9 cellular contexts compared by ENCODE assay signal in genomic region chr12:11798856-11799530, GRCh38.
A peak's percentile ranks its signal among the peaks of the same experiment; 100 is the strongest.
DNase-seq lines count a peak whose midpoint lies in the region; ATAC-seq and TF ChIP-seq lines count a peak whose summit lies in the region.
"Had no signal": no experiment of that assay in that cellular context is flagged by ENCODE, and none has a peak within 500 bp of the region (broad histone marks: within the 10 kb centered on the region; RNA-seq: fewer than 3 reads in every experiment).

No MANE protein-coding gene starts in this region.

- H3K4me3 Mint-ChIP-seq in naive thymus-derived CD4-positive, alpha-beta T cell: peak overlapping the region; percentile 6 to 70 (median 26)

- H3K27ac ChIP-seq in brain microvascular endothelial cell: peak overlapping the region; percentile 78
- H3K27ac ChIP-seq in naive thymus-derived CD4-positive, alpha-beta T cell (ENCODE audit: low read depth, low read length): no peak overlapping the region

- peaks cover 0 to 17% of the 10 kb centered on the region in 2 donors for H3K4me1 ChIP-seq in naive thymus-derived CD4-positive, alpha-beta T cell (ENCODE audit: control insufficient read depth in 2 of 2, insufficient read depth in 2 of 2, low read length in 2 of 2)

- DNase-seq in EL (peak; percentile 96), NCI-H226 (peak; percentile 96), brain microvascular endothelial cell (peak; percentile 91), superior temporal gyrus (ENCODE audit: extremely low spot score) (no peak)
- DNase-seq in naive thymus-derived CD4-positive, alpha-beta T cell: no peak
- no peak for DNase-seq in activated effector memory CD4-positive, alpha-beta T cell treated with Interleukin-2 at 50 U/mL for 16 hours
- no peak for DNase-seq in stimulated activated CD4-positive, alpha-beta T cell treated with anti-CD3 and anti-CD28 coated beads, Interleukin-2, amount 100 ng/mL, for 24 hours
- DNase-seq: NCI-H2081 treated with DMSO at 0.1 percent for 48 hours had no signal

- no peaks in the 10 kb centered on the region for H3K27me3 Mint-ChIP-seq in naive thymus-derived CD4-positive, alpha-beta T cell

- H3K9me3 ChIP-seq in naive thymus-derived CD4-positive, alpha-beta T cell (ENCODE audit: control insufficient read depth in 2 of 3, low read length in 3 of 3): no peaks in the 10 kb centered on the region

- no peaks in the 10 kb centered on the region for H3K36me3 ChIP-seq in brain microvascular endothelial cell (replicated peaks)
- H3K36me3 ChIP-seq in naive thymus-derived CD4-positive, alpha-beta T cell (ENCODE audit: control insufficient read depth in 2 of 3, insufficient read depth in 3 of 3, low read length in 3 of 3): no peaks in the 10 kb centered on the region

- in situ Hi-C loops in brain microvascular endothelial cell (cut with HindIII; ENCODE audit: low pct_ligation_motif_present, low sequenced_read_pairs): no loop called here

- H3K9me3 Mint-ChIP-seq in naive thymus-derived CD4-positive, alpha-beta T cell: peaks cover 0 to 4% (median 0%) of the 10 kb centered on the region in 11 donors

- CTCF ChIA-PET in naive thymus-derived CD4-positive, alpha-beta T cell (lab: Charles Lee): interaction anchor here (0.6 to 0.7 kb wide), 2 partner anchors 150 to 575 kb away, joined by 3 read pairs; partner anchors contain the start of gene ETV6

- H3K36me3 Mint-ChIP-seq in naive thymus-derived CD4-positive, alpha-beta T cell: peaks cover 0 to 47% (median 4%) of the 10 kb centered on the region in 5 donors

- H3K27ac Mint-ChIP-seq in naive thymus-derived CD4-positive, alpha-beta T cell: peak overlapping the region in 7 of 9 donors; percentile 6 to 78 (median 71)

- POLR2A ChIA-PET in naive thymus-derived CD4-positive, alpha-beta T cell (lab: Charles Lee): interaction anchor here (0.6 kb wide), 1 partner anchor 12 kb away, joined by 4 read pairs; no protein-coding TSS in a partner anchor

- TF ChIP-seq CTCF in brain microvascular endothelial cell (IDR thresholded peaks at IDR 0.05; ENCODE audit: low read depth, low read length, missing control alignments): no peak

- no peak overlapping the region for H3K4me3 ChIP-seq in brain microvascular endothelial cell (ENCODE audit: low read depth, low read length)
- H3K4me3 ChIP-seq in naive thymus-derived CD4-positive, alpha-beta T cell (ENCODE audit: low read length): no peak overlapping the region

- H3K27me3 ChIP-seq in brain microvascular endothelial cell (replicated peaks): no peaks in the 10 kb centered on the region
- no peaks in the 10 kb centered on the region for H3K27me3 ChIP-seq in naive thymus-derived CD4-positive, alpha-beta T cell (ENCODE audit: control insufficient read depth in 2 of 2, insufficient read depth in 2 of 2, low read length in 2 of 2)

- H3K4me1 Mint-ChIP-seq in naive thymus-derived CD4-positive, alpha-beta T cell: peaks cover 40 to 70% (median 63%) of the 10 kb centered on the region in 7 donors

- no peak for ATAC-seq in naive thymus-derived CD4-positive, alpha-beta T cell
- ATAC-seq in GM18498 (IDR thresholded peaks at IDR 0.05; ENCODE audit: unreplicated experiment): no peak

- intact Hi-C loops in naive thymus-derived CD4-positive, alpha-beta T cell (cut with micrococcal nuclease): no loop called here

Comparison
In these comparisons a context has a peak if more than half of its experiments do, and no peak if none do; other contexts are left out.
1. DNase-seq: peak in EL (single experiment), NCI-H226 (single experiment) and brain microvascular endothelial cell (single experiment); none in naive thymus-derived CD4-positive, alpha-beta T cell (0 of 9), activated effector memory CD4-positive, alpha-beta T cell treated with Interleukin-2 at 50 U/mL for 16 hours (single experiment), stimulated activated CD4-positive, alpha-beta T cell treated with anti-CD3 and anti-CD28 coated beads, Interleukin-2, amount 100 ng/mL, for 24 hours (0 of 2) and superior temporal gyrus (single experiment).